9 cellular contexts compared by ENCODE assay signal in genomic region chr22:22111267-22111751, GRCh38.
DNase-seq lines count a peak whose midpoint lies in the region; ATAC-seq and TF ChIP-seq lines count a peak whose summit lies in the region.
"Had no signal": no experiment of that assay in that cellular context is flagged by ENCODE, and none has a peak within 500 bp of the region (broad histone marks: within the 10 kb centered on the region; RNA-seq: fewer than 3 reads in every experiment).

No MANE protein-coding gene starts in this region.

- no peaks in the 10 kb centered on the region for H3K36me3 ChIP-seq in GM06990 (ENCODE audit: control insufficient read depth, insufficient read depth, low read length)
- H3K36me3 ChIP-seq in tibial nerve, result no peaks in the 10 kb centered on the region

- no peaks in the 10 kb centered on the region for H3K27me3 Mint-ChIP-seq in stimulated activated memory B cell treated with anti-CD40 and anti-IgM and Interleukin-4, amounts not matched to agents 10 μg/mL and 1 μg/mL and 100 μg/mL, for 72 hours

- H3K4me1 ChIP-seq in tibial nerve, result no peaks in the 10 kb centered on the region

- H3K4me1 Mint-ChIP-seq in stimulated activated memory B cell treated with anti-CD40 and anti-IgM and Interleukin-4, amounts not matched to agents 10 μg/mL and 1 μg/mL and 100 μg/mL, for 72 hours, result peaks cover 52% of the 10 kb centered on the region
- H3K4me1 Mint-ChIP-seq: nephron had no signal

- H3K27ac Mint-ChIP-seq in stimulated activated memory B cell treated with anti-CD40 and anti-IgM and Interleukin-4, amounts not matched to agents 10 μg/mL and 1 μg/mL and 100 μg/mL, for 72 hours, result peak overlapping the region; percentile 75
- H3K27ac Mint-ChIP-seq: nephron had no signal

- DNase-seq in GM06990 (ENCODE audit: extremely low read depth, insufficient read length) (peak; percentile 86), HPDE6-E6E7 (ENCODE audit: extremely low spot score) (peak; percentile 93), choroid plexus epithelial cell (ENCODE audit: low read depth) (peak; percentile 81), tibial nerve (ENCODE audit: low spot score in 2 of 2) (no peak), SHP77 treated with DMSO at 0.1 percent for 48 hours (lab: John Stamatoyannopoulos, UW) (no peak), NCI-H2081 (lab: John Stamatoyannopoulos, UW) (no peak)

- TF ChIP-seq POLR2A in tibial nerve (IDR thresholded peaks at IDR 0.05), result no peak

- H3K9me3 Mint-ChIP-seq in stimulated activated memory B cell treated with anti-CD40 and anti-IgM and Interleukin-4, amounts not matched to agents 10 μg/mL and 1 μg/mL and 100 μg/mL, for 72 hours, result no peaks in the 10 kb centered on the region
- H3K9me3 Mint-ChIP-seq: nephron had no signal

- H3K4me3 Mint-ChIP-seq in stimulated activated memory B cell treated with anti-CD40 and anti-IgM and Interleukin-4, amounts not matched to agents 10 μg/mL and 1 μg/mL and 100 μg/mL, for 72 hours, result peak overlapping the region; percentile 40
- H3K4me3 Mint-ChIP-seq: nephron had no signal

- WGBS in tibial nerve, 2 donors, result 50 to 54% methylated on average over 4 of the region's 4 CpGs

- TF ChIP-seq CTCF in GM06990 (IDR thresholded peaks at IDR 0.05; ENCODE audit: insufficient read depth, low read length, poor library complexity, severe bottlenecking), result no peak
- no peak for TF ChIP-seq CTCF in choroid plexus epithelial cell (conservative IDR thresholded peaks at IDR 0.05; ENCODE audit: low read depth, low read length)
- no peak for TF ChIP-seq CTCF in tibial nerve (IDR thresholded peaks at IDR 0.05)

- H3K4me3 ChIP-seq in GM06990 (replicated peaks; ENCODE audit: low read depth, low read length) (0 out of 2 replicates have a peak overlapping the region, but pooled peaks have one; percentile 7), choroid plexus epithelial cell (ENCODE audit: low read depth, low read length) (no peak overlapping the region), tibial nerve (no peak overlapping the region)

- H3K27me3 ChIP-seq in GM06990 (replicated peaks; ENCODE audit: control insufficient read depth, insufficient read depth, low read length) (no peaks in the 10 kb centered on the region), tibial nerve (no peaks in the 10 kb centered on the region)

- H3K9me3 ChIP-seq in tibial nerve, result no peaks in the 10 kb centered on the region

- no peak for TF ChIP-seq EP300 in tibial nerve (IDR thresholded peaks at IDR 0.05)

- ATAC-seq in GM21447 (IDR thresholded peaks at IDR 0.05; ENCODE audit: unreplicated experiment), result peak; percentile 72
- peak; percentile 92 for ATAC-seq in stimulated activated memory B cell treated with anti-CD40 and anti-IgM and Interleukin-4, amounts not matched to agents 10 μg/mL and 1 μg/mL and 100 μg/mL, for 72 hours

- H3K27ac ChIP-seq in tibial nerve, result no peak overlapping the region

- H3K36me3 Mint-ChIP-seq in stimulated activated memory B cell treated with anti-CD40 and anti-IgM and Interleukin-4, amounts not matched to agents 10 μg/mL and 1 μg/mL and 100 μg/mL, for 72 hours, result no peaks in the 10 kb centered on the region

Comparison
In these comparisons a context has a peak if more than half of its experiments do, and no peak if none do; other contexts are left out.
1. DNase-seq: peak in GM06990 (single experiment), HPDE6-E6E7 (single experiment) and choroid plexus epithelial cell (single experiment); none in tibial nerve (0 of 2), SHP77 treated with DMSO at 0.1 percent for 48 hours (single experiment) and NCI-H2081 (0 of 2).